ENCODE assay signal across 20 cellular contexts in genomic region chr1:192261476-192261875, GRCh38. TPM values are rescaled to one million over a fixed set of nuclear protein-coding genes. Genes with fewer than 3 reads are reported as not detected.
DNase-seq lines count a peak whose midpoint lies in the region; ATAC-seq, FAIRE-seq and TF ChIP-seq lines count a peak whose summit lies in the region.
"Had no signal": no experiment of that assay in that cellular context is flagged by ENCODE, and none has a peak within 500 bp of the region (broad histone marks: within the 10 kb centered on the region; RNA-seq: fewer than 3 reads in every experiment).

No MANE protein-coding gene starts in this region.

- CTCF ChIA-PET in K562 (lab: Yijun Ruan, JAX; ENCODE audit: low intra/inter-chr PET ratio): no interaction called here

- no peaks in the 10 kb centered on the region for H3K9me3 ChIP-seq in DND-41 (ENCODE audit: insufficient read depth, low read length, severe bottlenecking)
- H3K9me3 ChIP-seq in K562 (replicated peaks; ENCODE audit: control insufficient read depth, insufficient read depth, low read depth, low read length): no peaks in the 10 kb centered on the region
- H3K9me3 ChIP-seq in psoas muscle: no peaks in the 10 kb centered on the region
- H3K9me3 ChIP-seq: BLaER1 treated with 17β-estradiol and CSF1 and Interleukin-3, amounts not matched to agents 10 nM and 100 nM had no signal

- H2AFZ ChIP-seq in DND-41 (ENCODE audit: low read depth, low read length) (peak overlapping the region; percentile 14; the same call in 1 of the 2 replicates), K562 (ENCODE audit: low read depth, low read length) (peak overlapping the region; percentile 37; the same call in 1 of the 2 replicates)
- H2AFZ ChIP-seq: GM23248 had no signal

- 9% methylated on average over 1 of the region's 1 CpG for WGBS in K562 (ENCODE audit: insufficient coverage, low coverage, missing lambda C conversion rate)
- WGBS in psoas muscle, 3 donors: 47 to 69% (median 52%) methylated on average over 1 of the region's 1 CpG

- H3K27me3 ChIP-seq in DND-41 (ENCODE audit: insufficient read depth, low read length, poor library complexity): no peaks in the 10 kb centered on the region
- no peaks in the 10 kb centered on the region for H3K27me3 ChIP-seq in K562 (ENCODE audit: control insufficient read depth in 2 of 2, insufficient read depth in 2 of 2, low read length in 2 of 2)
- no peaks in the 10 kb centered on the region for H3K27me3 ChIP-seq in psoas muscle (ENCODE audit: insufficient read depth in 3 of 3, low read length in 2 of 3)
- H3K27me3 ChIP-seq: BLaER1 treated with 17β-estradiol and CSF1 and Interleukin-3, amounts not matched to agents 10 nM and 100 nM had no signal

- H3K36me3 ChIP-seq in DND-41 (ENCODE audit: insufficient read depth, low read length) (no peaks in the 10 kb centered on the region), K562 (ENCODE audit: control insufficient read depth, insufficient read depth, low read length) (no peaks in the 10 kb centered on the region), psoas muscle (ENCODE audit: insufficient read depth in 1 of 2, low read depth in 1 of 2) (no peaks in the 10 kb centered on the region)
- H3K36me3 ChIP-seq: BLaER1 treated with 17β-estradiol and CSF1 and Interleukin-3, amounts not matched to agents 10 nM and 100 nM had no signal

- H3K4me2 ChIP-seq in DND-41 (ENCODE audit: insufficient read depth, low read length) (no peak overlapping the region), K562 (ENCODE audit: insufficient read depth, low read length) (no peak overlapping the region)
- H3K4me2 ChIP-seq: BLaER1 treated with 17β-estradiol and CSF1 and Interleukin-3, amounts not matched to agents 10 nM and 100 nM had no signal

- no peak; the same call in 2 of the 3 replicates for ATAC-seq in DND-41 (ENCODE audit: insufficient read depth, low read depth)
- no peak for ATAC-seq in K562
- ATAC-seq in psoas muscle: no peak

- TF ChIP-seq CTCF in DND-41 (IDR thresholded peaks at IDR 0.05; ENCODE audit: borderline replicate concordance, extremely low read depth, low read length, poor library complexity, severe bottlenecking) (no peak), K562 (IDR thresholded peaks at IDR 0.05 in 2 of 3, conservative IDR thresholded peaks at IDR 0.05 in 1 of 3; ENCODE audit: insufficient read depth in 2 of 3, low read depth in 1 of 3, low read length in 3 of 3) (no peak), psoas muscle (IDR thresholded peaks at IDR 0.05) (no peak)

- in situ Hi-C loops in K562 (cut with MboI): no loop called here

- no peak for FAIRE-seq in K562 (lab: Jason Lieb, UNC)
- FAIRE-seq: G401.6, GM12891 had no signal

- H3K9ac ChIP-seq in DND-41 (ENCODE audit: low read depth, low read length): no peak overlapping the region
- no peak overlapping the region for H3K9ac ChIP-seq in K562 (ENCODE audit: insufficient read depth in 1 of 2, low read depth in 2 of 2, low read length in 2 of 2)
- H3K9ac ChIP-seq: BLaER1 treated with 17β-estradiol and CSF1 and Interleukin-3, amounts not matched to agents 10 nM and 100 nM; GM23248 had no signal

- H3K27ac ChIP-seq in DND-41 (ENCODE audit: low read length) (no peak overlapping the region), K562 (ENCODE audit: extremely low read depth, low read depth, low read length) (no peak overlapping the region), psoas muscle (no peak overlapping the region)
- H3K27ac ChIP-seq: BLaER1 treated with 17β-estradiol and CSF1 and Interleukin-3, amounts not matched to agents 10 nM and 100 nM; GM23248 had no signal

- H3K4me1 ChIP-seq in DND-41 (ENCODE audit: insufficient read depth, low read length) (no peaks in the 10 kb centered on the region), K562 (replicated peaks in 1 of 2; ENCODE audit: control insufficient read depth in 2 of 2, insufficient read depth in 2 of 2, low read length in 2 of 2) (peaks cover 0 to 2% of the 10 kb centered on the region in 2 experiments; a peak in 1 of 5 replicates), psoas muscle (no peaks in the 10 kb centered on the region)

- intact Hi-C loops in K562 (cut with micrococcal nuclease): no loop called here
- intact Hi-C loops in psoas muscle (cut with DNase I): no loop called here

- no peak for TF ChIP-seq EP300 in K562 (IDR thresholded peaks at IDR 0.05; ENCODE audit: low read length)

- DNase-seq in DND-41 (no peak), LHCN-M2 (ENCODE audit: low read depth) (peak; percentile 57), K562 (ENCODE audit: extremely low read depth in 1 of 4, low spot score in 3 of 4) (no peak), myocyte (ENCODE audit: low read depth) (peak; percentile 48), T-helper 2 cell (no peak), psoas muscle (no peak), HPDE6-E6E7 (ENCODE audit: extremely low spot score) (no peak), NCI-H526 (lab: John Stamatoyannopoulos, UW) (no peak)
- DNase-seq: ACHN; Calu3; CD4-positive, alpha-beta T cell; DMS79; EL; GM23248; H7 had no signal

- no peaks in the 10 kb centered on the region for H3K79me2 ChIP-seq in DND-41 (ENCODE audit: insufficient read depth, low read length)
- H3K79me2 ChIP-seq in K562 (ENCODE audit: control insufficient read depth, insufficient read depth, low read length): no peaks in the 10 kb centered on the region

- H3K9me1 ChIP-seq in K562 (ENCODE audit: control insufficient read depth, insufficient read depth, low read length): no peaks in the 10 kb centered on the region

- H3K4me3 ChIP-seq in DND-41 (ENCODE audit: low read depth in 1 of 2, low read length in 2 of 2): no peak overlapping the region
- no peak overlapping the region for H3K4me3 ChIP-seq in K562
- no peak overlapping the region for H3K4me3 ChIP-seq in psoas muscle
- H3K4me3 ChIP-seq: BLaER1 treated with 17β-estradiol and CSF1 and Interleukin-3, amounts not matched to agents 10 nM and 100 nM; GM23248 had no signal

- TF ChIP-seq RAD21 in K562 (CRISPR knock-in tag; conservative IDR thresholded peaks at IDR 0.05 in 1 of 2, IDR thresholded peaks at IDR 0.05 in 1 of 2): no peak

- POLR2A ChIA-PET in K562 (lab: Yijun Ruan, JAX): no interaction called here

- TF ChIP-seq POLR2A in K562 (conservative IDR thresholded peaks at IDR 0.05): no peak

- H4K20me1 ChIP-seq in DND-41 (ENCODE audit: insufficient read depth, low read length): no peaks in the 10 kb centered on the region
- H4K20me1 ChIP-seq in K562 (replicated peaks; ENCODE audit: control insufficient read depth, insufficient read depth, low read length): no peaks in the 10 kb centered on the region
- H4K20me1 ChIP-seq: BLaER1 treated with 17β-estradiol and CSF1 and Interleukin-3, amounts not matched to agents 10 nM and 100 nM had no signal

- BruUV-seq in K562 (replicated peaks; lab: Mats Ljungman, UMichigan): no TSS peak

TF ChIP-seq in K562, 482 proteins besides CTCF, POLR2A, EP300 and RAD21 (continues in another document):
- TF ChIP-seq ETV1 (tag; conservative IDR thresholded peaks at IDR 0.05; ENCODE audit: low read depth): no peak

RNA-seq across cellular contexts. Expression of gene RGS21, which starts 55.3 kb away (rescaled TPM):
- total RNA-seq in LHCN-M2 (2014; rRNA removed) (not detected in 2 replicates), K562 (2014; rRNA removed) (not detected in 2 replicates), K562 (2014; rRNA removed; fragmentation: Illumina TruSeq; extraction: Trizol) (not detected in 2 replicates), K562 (2015; rRNA removed; fragmentation: Illumina TruSeq; extraction: Trizol) (not detected in 2 replicates), K562 (2021) (not detected in 2 replicates), myocyte (0.10 TPM in 1 of 2 replicates, not detected in the other), psoas muscle (not detected)
- not detected for polyA plus RNA-seq in LHCN-M2 (2012)
- total RNA-seq in K562 (2011; cell fraction: chromatin; rRNA removed; ENCODE audit: low replicate concordance): not detected in 2 replicates
- total RNA-seq in K562 (2011; cell fraction: nucleolus; rRNA removed): not detected in 2 replicates
- not detected in 2 replicates for total RNA-seq in K562 (2011; cell fraction: nucleoplasm; rRNA removed)
- polyA plus RNA-seq in K562 (2011; rRNA removed) (not detected in 2 replicates), K562 (2014; fragmentation: Illumina TruSeq; extraction: Trizol) (not detected in 2 replicates), K562 (2014; fragmentation: Nextera tagmentation; extraction: Ambion mirVana) (not detected), K562 (2014; rRNA removed) (not detected in 2 replicates), psoas muscle (not detected)
- not detected in 2 replicates for polyA plus RNA-seq in K562 (2011; cell fraction: cytosol; rRNA removed)
- polyA plus RNA-seq in K562 (2011; cell fraction: nucleus; rRNA removed): not detected in 2 replicates
- not detected in 2 replicates for polyA plus RNA-seq in K562 (2012)
- not detected in 2 replicates for polyA minus RNA-seq in K562 (2011; rRNA and poly(A)+ RNA removed)
- not detected in 2 replicates for polyA minus RNA-seq in K562 (2011; cell fraction: cytosol; rRNA and poly(A)+ RNA removed)
- not detected in 2 replicates for polyA minus RNA-seq in K562 (2011; cell fraction: nucleus; rRNA and poly(A)+ RNA removed)
- polyA plus RNA-seq in myocyte (2012): not detected
- total RNA-seq: A172; Calu3; CD4-positive, alpha-beta T cell; GM23248; H7; HT1080 had no signal
- polyA plus RNA-seq: GM23248 had no signal

Comparison
In these comparisons a context has a peak if more than half of its experiments do, and no peak if none do; other contexts are left out.
1. DNase-seq: peak in LHCN-M2 (single experiment) and myocyte (single experiment); none in DND-41 (single experiment), K562 (0 of 4), T-helper 2 cell (0 of 5), psoas muscle (0 of 2), HPDE6-E6E7 (single experiment) and NCI-H526 (0 of 2).